Comparison of ENCODE assay signal across 8 cellular contexts in the genomic region with DNA sequence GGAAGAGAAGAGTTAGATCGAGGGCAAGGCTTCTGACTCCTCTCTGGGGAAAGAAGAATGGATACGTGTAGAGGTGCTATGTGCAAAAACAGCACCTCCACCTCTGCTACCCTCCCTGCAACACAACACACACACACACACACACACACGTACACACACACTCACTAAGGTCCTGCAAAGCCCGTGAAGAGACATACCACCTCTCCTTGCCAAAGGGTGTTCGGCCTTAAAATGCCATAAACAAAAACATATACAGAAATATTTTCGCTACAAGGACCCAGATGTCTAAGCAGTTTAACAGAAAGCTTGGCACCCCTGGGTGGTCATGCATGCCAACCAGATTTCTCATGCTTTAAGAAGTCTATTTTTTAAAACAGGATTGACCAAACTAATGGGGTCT. TPM values are rescaled to one million over a fixed set of nuclear protein-coding genes. Genes with fewer than 3 reads are reported as not detected.
A peak's percentile ranks its signal among the peaks of the same experiment; 100 is the strongest.
DNase-seq lines count a peak whose midpoint lies in the region; ATAC-seq, FAIRE-seq and TF ChIP-seq lines count a peak whose summit lies in the region.

No MANE protein-coding gene starts in this region.

- FAIRE-seq in GM12878 (lab: Jason Lieb, UNC) = no peak

- peaks cover 3% of the 10 kb centered on the region; the same call in 1 of the 2 replicates for H4K20me1 ChIP-seq in GM12878 (ENCODE audit: control insufficient read depth, insufficient read depth)

- no peak for ATAC-seq in GM12878

- BruUV-seq in GM12878 (replicated peaks; lab: Mats Ljungman, UMichigan) = no TSS peak

- no peak overlapping the region for H2AFZ ChIP-seq in GM12878 (ENCODE audit: control insufficient read depth, low read depth, low read length)

- H3K4me1 ChIP-seq in GM12878 (ENCODE audit: control insufficient read depth, insufficient read depth, low read length) (peaks cover 13% of the 10 kb centered on the region), muscle layer of duodenum (ENCODE audit: control insufficient read depth in 1 of 2, insufficient read depth in 2 of 2, low read length in 2 of 2) (peaks cover 0 to 11% of the 10 kb centered on the region in 2 donors)

- peak overlapping the region; percentile 99 for H3K9ac ChIP-seq in GM12878 (ENCODE audit: control insufficient read depth, insufficient read depth, low read length)

- H3K27ac ChIP-seq in GM12878 (ENCODE audit: control insufficient read depth, insufficient read depth) (peak overlapping the region; percentile 99), muscle layer of duodenum (ENCODE audit: low read length) (no peak overlapping the region)

- peak; percentile 67 for TF ChIP-seq POLR2A in GM12878 (IDR thresholded peaks at IDR 0.05; ENCODE audit: low read depth, low read length)

- H3K4me3 ChIP-seq in GM12878 (peak overlapping the region; percentile 80), muscle layer of duodenum (ENCODE audit: low read depth in 1 of 2, low read length in 2 of 2) (peak overlapping the region; percentile 82 to 87)

- SMC1A ChIA-PET in GM12878 (lab: Charles Lee; ENCODE audit: uncharacterized antibody, unreplicated experiment) = interaction anchor here (1.5 to 22.9 kb wide), 3 partner anchors 10 to 37 kb away, joined by 4 to 247 read pairs (median 14); no protein-coding TSS in a partner anchor

- intact Hi-C loops in GM12878 (cut with micrococcal nuclease; ENCODE audit: unreplicated experiment) = loop anchor here (2.0 to 10.0 kb wide), 3 partner anchors 51 to 1481 kb away; a partner anchor contains a TSS
- intact Hi-C loops in posterior cingulate gyrus (cut with DNase I) = no loop called here

- no peak for TF ChIP-seq EP300 in GM12878 (IDR thresholded peaks at IDR 0.05; ENCODE audit: borderline replicate concordance in 1 of 2, control insufficient read depth in 1 of 2, low read depth in 2 of 2, low read length in 2 of 2)

- in situ Hi-C loops in GM12878 (cut with MboI) = loop anchor here (5.0 kb wide), 1 partner anchor 38 kb away; no protein-coding TSS in a partner anchor

- DNase-seq in AG20443 (ENCODE audit: low spot score) (peak; percentile 16), HT-29 (ENCODE audit: low spot score) (peak; percentile 18), GM12878 (ENCODE audit: low read depth, low spot score) (no peak), posterior cingulate gyrus (no peak), SHP77 (lab: John Stamatoyannopoulos, UW) (no peak), NCI-H2196 (lab: John Stamatoyannopoulos, UW; ENCODE audit: unreplicated experiment) (no peak), NCI-H187 (lab: John Stamatoyannopoulos, UW) (no peak)

- under 1% methylated on average over 6 of the region's 6 CpGs for WGBS in GM12878 (ENCODE audit: insufficient coverage, insufficient replicate concordance, low lambda C conversion rate, missing lambda C conversion rate)

- H3K36me3 ChIP-seq in GM12878 (ENCODE audit: control insufficient read depth in 2 of 2, insufficient read depth in 2 of 2, low read length in 1 of 2) (peaks cover 0 to 6% of the 10 kb centered on the region in 2 experiments; a peak in 1 of 4 replicates), muscle layer of duodenum (ENCODE audit: control insufficient read depth in 1 of 2, insufficient read depth in 2 of 2, low read length in 2 of 2) (no peaks in the 10 kb centered on the region)

- RAD21 ChIA-PET in GM12878 (lab: Charles Lee; ENCODE audit: unreplicated experiment) = interaction anchor here (0.7 to 14.1 kb wide), 7 partner anchors 15 to 234 kb away, joined by 3 to 151 read pairs (median 4); a partner anchor contains a TSS

- H3K27me3 ChIP-seq in GM12878 (replicated peaks in 1 of 2; ENCODE audit: control insufficient read depth in 2 of 2, insufficient read depth in 2 of 2, low read length in 1 of 2) (no peaks in the 10 kb centered on the region), muscle layer of duodenum (ENCODE audit: low read depth, low read length) (no peaks in the 10 kb centered on the region)

- no peak for TF ChIP-seq CTCF in GM12878 (IDR thresholded peaks at IDR 0.05 in 2 of 3, conservative IDR thresholded peaks at IDR 0.05 in 1 of 3; ENCODE audit: control insufficient read depth in 2 of 3, extremely low read depth in 1 of 3, insufficient read depth in 1 of 3, low read depth in 3 of 3, low read length in 3 of 3)

- peak overlapping the region; percentile 92 for H3K4me2 ChIP-seq in GM12878 (ENCODE audit: control insufficient read depth, insufficient read depth)

- TF ChIP-seq RAD21 in GM12878 (IDR thresholded peaks at IDR 0.05; ENCODE audit: insufficient read depth, low read depth, low read length) = no peak

- CTCF ChIA-PET in GM12878 (lab: Yijun Ruan, JAX) = interaction anchor here (0.9 to 3.9 kb wide), 9 partner anchors 9 to 52 kb away, joined by 3 to 15 read pairs (median 4); a partner anchor contains a TSS

- H3K9me3 ChIP-seq in GM12878 (replicated peaks; ENCODE audit: control insufficient read depth, insufficient read depth, low read length) (no peaks in the 10 kb centered on the region; the same call in 2 of the 3 replicates), muscle layer of duodenum (ENCODE audit: control insufficient read depth in 1 of 2, low read length in 2 of 2) (no peaks in the 10 kb centered on the region)

- peaks cover 97% of the 10 kb centered on the region for H3K79me2 ChIP-seq in GM12878 (ENCODE audit: control insufficient read depth, insufficient read depth, low read length)

- POLR2A ChIA-PET in GM12878 (lab: Charles Lee) = interaction anchor here (0.6 to 6.9 kb wide), 8 partner anchors 9 to 236 kb away, joined by 3 to 45 read pairs (median 6); a partner anchor contains a TSS

RNA-seq across cellular contexts. Expression of a gene that starts 1.5 kb away (rescaled TPM):
- 5.9 and 10.1 TPM in 2 replicates for total RNA-seq in HT-29 (2014; rRNA removed; shearing (Covaris generic))
- total RNA-seq in GM12878 (2013; cell fraction: nucleolus; rRNA removed) = 68.2 and 72.8 TPM in 2 replicates
- 57.0 and 84.4 TPM in 2 replicates for total RNA-seq in GM12878 (2014; rRNA removed)
- 69.7 and 74.5 TPM in 2 replicates for total RNA-seq in GM12878 (2014; rRNA removed; fragmentation: Illumina TruSeq; extraction: Trizol)
- 96.3 and 100 TPM in 2 replicates for total RNA-seq in GM12878 (2021)
- 41.0 TPM for polyA plus RNA-seq in GM12878 (2011; ENCODE audit: low read depth)
- 135 and 218 TPM in 2 replicates for polyA plus RNA-seq in GM12878 (2011; rRNA removed)
- polyA plus RNA-seq in GM12878 (2011; cell fraction: cytosol; rRNA removed) = 36.5 and 41.4 TPM in 2 replicates
- polyA plus RNA-seq in GM12878 (2011; cell fraction: nucleus; rRNA removed) = 27.4 and 31.3 TPM in 2 replicates
- polyA plus RNA-seq in GM12878 (2012) = 36.4 and 72.0 TPM in 2 replicates
- 80.8 and 105 TPM in 2 replicates for polyA plus RNA-seq in GM12878 (2014; fragmentation: Illumina TruSeq; extraction: Trizol)
- polyA plus RNA-seq in GM12878 (2014; fragmentation: Nextera tagmentation; extraction: Ambion mirVana) = 10 to 100 TPM; 31.6 to 34.6 TPM
- polyA plus RNA-seq in GM12878 (2014; rRNA removed) = 78.8 and 93.9 TPM in 2 replicates
- polyA plus RNA-seq in GM12878 (2016; fragmentation: Nextera tagmentation; extraction: Ambion mirVana) = 100 to 1,000 TPM; 116 to 125 TPM
- 46.7 and 54.7 TPM in 2 replicates for polyA minus RNA-seq in GM12878 (2011; rRNA and poly(A)+ RNA removed)
- 25.7 and 27.1 TPM in 2 replicates for polyA minus RNA-seq in GM12878 (2011; cell fraction: cytosol; rRNA and poly(A)+ RNA removed)
- 37.1 and 50.5 TPM in 2 replicates for polyA minus RNA-seq in GM12878 (2011; cell fraction: nucleus; rRNA and poly(A)+ RNA removed)

RNA-seq across cellular contexts. Expression of a gene that starts 13.0 kb away (rescaled TPM):
- total RNA-seq in HT-29 (2014; rRNA removed; shearing (Covaris generic)) = 3.2 and 4.9 TPM in 2 replicates
- 400 and 422 TPM in 2 replicates for total RNA-seq in GM12878 (2013; cell fraction: nucleolus; rRNA removed)
- total RNA-seq in GM12878 (2014; rRNA removed) (26.5 and 32.2 TPM in 2 replicates), GM12878 (2014; rRNA removed; fragmentation: Illumina TruSeq; extraction: Trizol) (32.3 and 37.2 TPM in 2 replicates), GM12878 (2021) (27.6 and 28.5 TPM in 2 replicates)
- polyA plus RNA-seq in GM12878 (2011; ENCODE audit: low read depth) = 8.8 TPM
- polyA plus RNA-seq in GM12878 (2011; rRNA removed) (31.6 and 42.7 TPM in 2 replicates), GM12878 (2014; fragmentation: Illumina TruSeq; extraction: Trizol) (23.1 and 27.0 TPM in 2 replicates), GM12878 (2014; fragmentation: Nextera tagmentation; extraction: Ambion mirVana) (1 to 10 TPM; 8.5 to 9.7 TPM), GM12878 (2014; rRNA removed) (21.5 and 21.9 TPM in 2 replicates), GM12878 (2016; fragmentation: Nextera tagmentation; extraction: Ambion mirVana) (10 to 100 TPM; 21.2 to 22.2 TPM)
- 11.3 TPM in 2 replicates for polyA plus RNA-seq in GM12878 (2011; cell fraction: cytosol; rRNA removed)
- polyA plus RNA-seq in GM12878 (2011; cell fraction: nucleus; rRNA removed) = 63.2 and 85.3 TPM in 2 replicates
- polyA plus RNA-seq in GM12878 (2012) = 16.1 and 17.4 TPM in 2 replicates
- polyA minus RNA-seq in GM12878 (2011; rRNA and poly(A)+ RNA removed) = 38.8 and 43.6 TPM in 2 replicates
- 6.9 and 11.9 TPM in 2 replicates for polyA minus RNA-seq in GM12878 (2011; cell fraction: cytosol; rRNA and poly(A)+ RNA removed)
- 103 and 108 TPM in 2 replicates for polyA minus RNA-seq in GM12878 (2011; cell fraction: nucleus; rRNA and poly(A)+ RNA removed)

RNA-seq across cellular contexts. Expression of a gene that starts 52.6 kb away (rescaled TPM):
- total RNA-seq in HT-29 (2014; rRNA removed; shearing (Covaris generic)) = 57.0 and 105 TPM in 2 replicates
- total RNA-seq in GM12878 (2013; cell fraction: nucleolus; rRNA removed) = 27.8 and 30.2 TPM in 2 replicates
- 16.8 and 23.2 TPM in 2 replicates for total RNA-seq in GM12878 (2014; rRNA removed)
- total RNA-seq in GM12878 (2014; rRNA removed; fragmentation: Illumina TruSeq; extraction: Trizol) = 20.2 and 20.9 TPM in 2 replicates
- 18.2 and 19.8 TPM in 2 replicates for total RNA-seq in GM12878 (2021)
- polyA plus RNA-seq in GM12878 (2011; ENCODE audit: low read depth) = 3.3 TPM
- polyA plus RNA-seq in GM12878 (2011; rRNA removed) = 29.1 and 52.5 TPM in 2 replicates
- polyA plus RNA-seq in GM12878 (2011; cell fraction: cytosol; rRNA removed) = 6.4 and 7.7 TPM in 2 replicates
- 16.9 and 21.3 TPM in 2 replicates for polyA plus RNA-seq in GM12878 (2011; cell fraction: nucleus; rRNA removed)
- 7.2 and 10.6 TPM in 2 replicates for polyA plus RNA-seq in GM12878 (2012)
- polyA plus RNA-seq in GM12878 (2014; fragmentation: Illumina TruSeq; extraction: Trizol) = 14.4 and 19.7 TPM in 2 replicates
- 1 to 10 TPM; 5.6 to 7.2 TPM for polyA plus RNA-seq in GM12878 (2014; fragmentation: Nextera tagmentation; extraction: Ambion mirVana)
- 12.9 and 14.7 TPM in 2 replicates for polyA plus RNA-seq in GM12878 (2014; rRNA removed)
- 10 to 100 TPM; 15.9 to 17.1 TPM for polyA plus RNA-seq in GM12878 (2016; fragmentation: Nextera tagmentation; extraction: Ambion mirVana)
- 3.8 and 6.7 TPM in 2 replicates for polyA minus RNA-seq in GM12878 (2011; rRNA and poly(A)+ RNA removed)
- 10.6 and 11.9 TPM in 2 replicates for polyA minus RNA-seq in GM12878 (2011; cell fraction: cytosol; rRNA and poly(A)+ RNA removed)
- polyA minus RNA-seq in GM12878 (2011; cell fraction: nucleus; rRNA and poly(A)+ RNA removed) = 9.9 and 13.1 TPM in 2 replicates

Comparison
In these comparisons a context has a peak if more than half of its experiments do, and no peak if none do; other contexts are left out.
1. DNase-seq: peak in AG20443 (single experiment) and HT-29 (single experiment); none in GM12878 (single experiment), posterior cingulate gyrus (0 of 10), SHP77 (0 of 2), NCI-H2196 (single experiment) and NCI-H187 (0 of 2).